13 cellular contexts compared by ENCODE assay signal in genomic region chr9:92607088-92607487, GRCh38.
DNase-seq lines count a peak whose midpoint lies in the region; ATAC-seq, FAIRE-seq and TF ChIP-seq lines count a peak whose summit lies in the region.
"Had no signal": no experiment of that assay in that cellular context is flagged by ENCODE, and none has a peak within 500 bp of the region (broad histone marks: within the 10 kb centered on the region; RNA-seq: fewer than 3 reads in every experiment).

No MANE protein-coding gene starts in this region.

- in situ Hi-C loops in mammary epithelial cell (cut with MboI; ENCODE audit: low sequenced_read_pairs in 2 of 2): no loop called here

- H3K27ac Mint-ChIP-seq in MCF 10A (ENCODE audit: low read depth, unreplicated experiment) (peak overlapping the region; percentile 70), astrocyte (ENCODE audit: unreplicated experiment) (no peak overlapping the region)
- H3K27ac Mint-ChIP-seq: activated T-helper 1 cell treated with anti-CD3 and anti-CD28 coated beads, Interleukin-12 subunit alpha, Interleukin-12 subunit beta, Interleukin-2, Interleukin-4 antibody, amounts not matched to agents 30 ng/mL and 10 ng/mL and 1 ng/mL, durations not matched to agents 14 hours and 24 hours and 36 hours; B cell had no signal

- H3K4me1 ChIP-seq in mammary epithelial cell (ENCODE audit: insufficient read depth, low read length): no peaks in the 10 kb centered on the region
- peaks cover 16% of the 10 kb centered on the region for H3K4me1 ChIP-seq in astrocyte (ENCODE audit: insufficient read depth, low read length)

- H3K9me3 ChIP-seq in mammary epithelial cell (replicated peaks; ENCODE audit: insufficient read depth, low read length) (no peaks in the 10 kb centered on the region), astrocyte (ENCODE audit: insufficient read depth, low read depth, low read length) (no peaks in the 10 kb centered on the region)

- no peak for FAIRE-seq in astrocyte (lab: Jason Lieb, UNC)
- FAIRE-seq: H1, islet of Langerhans, TTC549 had no signal

- H2AFZ ChIP-seq in mammary epithelial cell (ENCODE audit: low read depth, low read length) (no peak overlapping the region), astrocyte (ENCODE audit: low read depth, low read length) (no peak overlapping the region)

- H4K20me1 ChIP-seq in mammary epithelial cell (ENCODE audit: insufficient read depth, low read length) (no peaks in the 10 kb centered on the region), astrocyte (ENCODE audit: insufficient read depth, low read length) (no peaks in the 10 kb centered on the region)

- H3K36me3 Mint-ChIP-seq in MCF 10A (ENCODE audit: insufficient read depth, unreplicated experiment): peaks cover 12% of the 10 kb centered on the region
- peaks cover 18% of the 10 kb centered on the region for H3K36me3 Mint-ChIP-seq in astrocyte (ENCODE audit: low read depth, unreplicated experiment)

- peak; percentile 5 to 20 for ATAC-seq in left cardiac atrium
- no peak for ATAC-seq in HG03039 (IDR thresholded peaks at IDR 0.05; ENCODE audit: unreplicated experiment)
- ATAC-seq in activated CD4-positive, CD25-positive, alpha-beta regulatory T cell treated with anti-CD3 and anti-CD28 coated beads, Interleukin-2, amount 50 U/mL, for 24 hours: no peak
- no peak for ATAC-seq in GM21825 (IDR thresholded peaks at IDR 0.05; ENCODE audit: unreplicated experiment)

- H3K4me2 ChIP-seq in mammary epithelial cell (ENCODE audit: insufficient read depth, low read depth, low read length) (no peak overlapping the region), astrocyte (ENCODE audit: low read length) (peak overlapping the region; percentile 43)

- H3K4me1 Mint-ChIP-seq in MCF 10A (ENCODE audit: insufficient read depth, unreplicated experiment) (peaks cover 8% of the 10 kb centered on the region), astrocyte (ENCODE audit: low read depth, unreplicated experiment) (peaks cover 5% of the 10 kb centered on the region)
- H3K4me1 Mint-ChIP-seq: B cell had no signal

- H3K4me3 Mint-ChIP-seq in MCF 10A (ENCODE audit: unreplicated experiment): no peak overlapping the region
- no peak overlapping the region for H3K4me3 Mint-ChIP-seq in astrocyte (ENCODE audit: unreplicated experiment)
- H3K4me3 Mint-ChIP-seq: activated T-helper 1 cell treated with anti-CD3 and anti-CD28 coated beads, Interleukin-12 subunit alpha, Interleukin-12 subunit beta, Interleukin-2, Interleukin-4 antibody, amounts not matched to agents 30 ng/mL and 10 ng/mL and 1 ng/mL, durations not matched to agents 14 hours and 24 hours and 36 hours; B cell had no signal

- H3K4me3 ChIP-seq in mammary epithelial cell (replicated peaks in 1 of 3; ENCODE audit: insufficient read depth in 1 of 3, low read depth in 2 of 3, low read length in 3 of 3) (no peak overlapping the region), astrocyte (ENCODE audit: insufficient read depth, low read depth, low read length) (no peak overlapping the region)

- no TSS peak for BruUV-seq in MCF 10A (replicated peaks; lab: Mats Ljungman, UMichigan)
- no TSS peak for BruUV-seq in mammary epithelial cell (replicated peaks; lab: Mats Ljungman, UMichigan)

- no peaks in the 10 kb centered on the region for H3K9me3 Mint-ChIP-seq in MCF 10A (ENCODE audit: unreplicated experiment)
- H3K9me3 Mint-ChIP-seq in astrocyte (ENCODE audit: unreplicated experiment): peaks cover 6% of the 10 kb centered on the region

- H3K9ac ChIP-seq in mammary epithelial cell (ENCODE audit: insufficient read depth, low read length) (no peak overlapping the region), astrocyte (ENCODE audit: low read length) (no peak overlapping the region)

- no peaks in the 10 kb centered on the region for H3K27me3 Mint-ChIP-seq in MCF 10A (ENCODE audit: insufficient read depth, unreplicated experiment)
- no peaks in the 10 kb centered on the region for H3K27me3 Mint-ChIP-seq in astrocyte (ENCODE audit: low read depth, unreplicated experiment)
- H3K27me3 Mint-ChIP-seq: B cell had no signal

- 12% methylated on average over 2 of the region's 2 CpGs for WGBS in mammary epithelial cell (ENCODE audit: low coverage, missing lambda C conversion rate)

- H3K27me3 ChIP-seq in mammary epithelial cell (ENCODE audit: insufficient read depth, low read length): no peaks in the 10 kb centered on the region
- H3K27me3 ChIP-seq in astrocyte (ENCODE audit: insufficient read depth, low read length): no peaks in the 10 kb centered on the region

- POLR2A ChIA-PET in MCF 10A (lab: Yijun Ruan, JAX): interaction anchor here (0.9 to 1.2 kb wide), 2 partner anchors 10 to 102 kb away, joined by 3 read pairs; no protein-coding TSS in a partner anchor

- CTCF ChIA-PET in MCF 10A (lab: Yijun Ruan, JAX) (interaction anchor here (0.8 to 1.1 kb wide), 3 partner anchors 22 to 280 kb away, joined by 4 to 5 read pairs (median 5); no protein-coding TSS in a partner anchor), mammary epithelial cell (lab: Charles Lee; ENCODE audit: low non-redundant PET) (no interaction called here)

- H3K79me2 ChIP-seq in mammary epithelial cell (ENCODE audit: insufficient read depth, low read length) (no peaks in the 10 kb centered on the region), astrocyte (ENCODE audit: insufficient read depth, low read length) (no peaks in the 10 kb centered on the region)

- intact Hi-C loops in MCF 10A (cut with micrococcal nuclease): loop anchor here (5.0 kb wide), 1 partner anchor 100 kb away; no protein-coding TSS in a partner anchor
- intact Hi-C loops in mammary epithelial cell (cut with micrococcal nuclease): no loop called here
- intact Hi-C loops in left cardiac atrium (cut with DNase I): no loop called here

- no peak overlapping the region for H3K27ac ChIP-seq in mammary epithelial cell (ENCODE audit: insufficient read depth, low read depth, low read length)
- H3K27ac ChIP-seq in astrocyte (ENCODE audit: low read depth, low read length): no peak overlapping the region

- dilution Hi-C loops in mammary epithelial cell (cut with HindIII; ENCODE audit: low sequenced_read_pairs): no loop called here

- H3K36me3 ChIP-seq in mammary epithelial cell (ENCODE audit: insufficient read depth, low read length) (peaks cover under 1% of the 10 kb centered on the region), astrocyte (ENCODE audit: insufficient read depth, low read length) (peaks cover 4% of the 10 kb centered on the region)

- DNase-seq in MCF 10A (ENCODE audit: unreplicated experiment) (peak; percentile 67), mammary epithelial cell (no peak), astrocyte (ENCODE audit: low read depth) (peak; percentile 70), left cardiac atrium (no peak)
- DNase-seq in activated CD4-positive, alpha-beta T cell treated with anti-CD3 and anti-CD28 coated beads for 1 hour: no peak

- TF ChIP-seq CTCF in MCF 10A (IDR thresholded peaks at IDR 0.05; ENCODE audit: unreplicated experiment) (no peak), mammary epithelial cell (conservative IDR thresholded peaks at IDR 0.05 in 1 of 2, IDR thresholded peaks at IDR 0.05 in 1 of 2; ENCODE audit: extremely low read depth in 1 of 2, insufficient read depth in 1 of 2, low read depth in 1 of 2, low read length in 2 of 2) (no peak), astrocyte (IDR thresholded peaks at IDR 0.05; ENCODE audit: insufficient read depth, low read depth, low read length) (no peak)

Comparison
In these comparisons a context has a peak if more than half of its experiments do, and no peak if none do; other contexts are left out.
1. DNase-seq: peak in MCF 10A (single experiment) and astrocyte (single experiment); none in mammary epithelial cell (single experiment), left cardiac atrium (single experiment) and activated CD4-positive, alpha-beta T cell treated with anti-CD3 and anti-CD28 coated beads for 1 hour (single experiment).
2. ATAC-seq: peak in left cardiac atrium (2 of 2); none in HG03039 (single experiment), activated CD4-positive, CD25-positive, alpha-beta regulatory T cell treated with anti-CD3 and anti-CD28 coated beads, Interleukin-2, amount 50 U/mL, for 24 hours (0 of 2) and GM21825 (single experiment).